1 cellular context compared by ENCODE assay signal in the genomic region with DNA sequence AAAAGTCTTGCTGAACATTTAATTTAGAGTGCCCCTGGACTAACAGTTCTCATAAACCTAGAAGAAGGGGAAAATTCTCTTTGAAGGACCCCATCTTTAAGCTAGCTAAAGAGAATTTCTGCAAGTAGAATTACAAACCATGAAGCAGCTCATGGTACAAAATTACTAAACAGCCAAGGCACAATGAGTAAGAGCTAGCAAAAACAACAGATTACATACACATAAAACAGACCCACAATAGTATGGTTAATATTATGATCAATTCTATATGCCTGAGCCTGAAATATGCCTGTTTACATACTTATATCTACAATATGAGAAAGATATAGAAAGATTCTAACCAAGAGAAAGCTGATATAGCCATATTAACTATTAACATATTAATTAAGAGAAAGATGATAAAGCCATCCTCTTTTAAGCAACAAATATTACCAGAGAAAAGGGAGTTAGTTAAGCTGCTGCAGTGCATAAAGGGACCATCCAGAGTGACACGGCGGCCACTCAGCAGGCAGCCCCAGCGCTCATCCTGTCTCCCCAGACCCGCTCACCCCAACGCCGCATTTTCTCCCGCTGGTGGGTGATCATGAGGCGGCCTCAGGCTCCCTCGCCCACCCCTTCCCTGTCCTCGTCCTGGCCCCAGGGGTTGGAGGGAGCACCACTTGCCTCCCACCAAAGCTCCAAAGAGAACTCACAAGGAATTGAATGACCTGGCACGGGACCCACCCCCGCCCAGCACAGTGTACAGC.
TF ChIP-seq lines count a peak whose summit lies in the region.

No MANE protein-coding gene starts in this region.

TF ChIP-seq in GM23338, 12 proteins besides CTCF, POLR2A, EP300 and RAD21:
- TF ChIP-seq ZNF331 (CRISPR knock-in tag; IDR thresholded peaks at IDR 0.05; ENCODE audit: low read depth) = no peak
- TF ChIP-seq EZH2phosphoT487 (IDR thresholded peaks at IDR 0.05; ENCODE audit: unreplicated experiment) = no peak
- no peak for TF ChIP-seq JUNB (IDR thresholded peaks at IDR 0.05; ENCODE audit: unreplicated experiment)
- TF ChIP-seq ZNF114 (CRISPR knock-in tag; IDR thresholded peaks at IDR 0.05) = no peak
- no peak for TF ChIP-seq EZH2 (IDR thresholded peaks at IDR 0.05; ENCODE audit: low read depth, unreplicated experiment)
- TF ChIP-seq NANOG (IDR thresholded peaks at IDR 0.05; ENCODE audit: borderline replicate concordance) = no peak
- TF ChIP-seq, protein P1, sequence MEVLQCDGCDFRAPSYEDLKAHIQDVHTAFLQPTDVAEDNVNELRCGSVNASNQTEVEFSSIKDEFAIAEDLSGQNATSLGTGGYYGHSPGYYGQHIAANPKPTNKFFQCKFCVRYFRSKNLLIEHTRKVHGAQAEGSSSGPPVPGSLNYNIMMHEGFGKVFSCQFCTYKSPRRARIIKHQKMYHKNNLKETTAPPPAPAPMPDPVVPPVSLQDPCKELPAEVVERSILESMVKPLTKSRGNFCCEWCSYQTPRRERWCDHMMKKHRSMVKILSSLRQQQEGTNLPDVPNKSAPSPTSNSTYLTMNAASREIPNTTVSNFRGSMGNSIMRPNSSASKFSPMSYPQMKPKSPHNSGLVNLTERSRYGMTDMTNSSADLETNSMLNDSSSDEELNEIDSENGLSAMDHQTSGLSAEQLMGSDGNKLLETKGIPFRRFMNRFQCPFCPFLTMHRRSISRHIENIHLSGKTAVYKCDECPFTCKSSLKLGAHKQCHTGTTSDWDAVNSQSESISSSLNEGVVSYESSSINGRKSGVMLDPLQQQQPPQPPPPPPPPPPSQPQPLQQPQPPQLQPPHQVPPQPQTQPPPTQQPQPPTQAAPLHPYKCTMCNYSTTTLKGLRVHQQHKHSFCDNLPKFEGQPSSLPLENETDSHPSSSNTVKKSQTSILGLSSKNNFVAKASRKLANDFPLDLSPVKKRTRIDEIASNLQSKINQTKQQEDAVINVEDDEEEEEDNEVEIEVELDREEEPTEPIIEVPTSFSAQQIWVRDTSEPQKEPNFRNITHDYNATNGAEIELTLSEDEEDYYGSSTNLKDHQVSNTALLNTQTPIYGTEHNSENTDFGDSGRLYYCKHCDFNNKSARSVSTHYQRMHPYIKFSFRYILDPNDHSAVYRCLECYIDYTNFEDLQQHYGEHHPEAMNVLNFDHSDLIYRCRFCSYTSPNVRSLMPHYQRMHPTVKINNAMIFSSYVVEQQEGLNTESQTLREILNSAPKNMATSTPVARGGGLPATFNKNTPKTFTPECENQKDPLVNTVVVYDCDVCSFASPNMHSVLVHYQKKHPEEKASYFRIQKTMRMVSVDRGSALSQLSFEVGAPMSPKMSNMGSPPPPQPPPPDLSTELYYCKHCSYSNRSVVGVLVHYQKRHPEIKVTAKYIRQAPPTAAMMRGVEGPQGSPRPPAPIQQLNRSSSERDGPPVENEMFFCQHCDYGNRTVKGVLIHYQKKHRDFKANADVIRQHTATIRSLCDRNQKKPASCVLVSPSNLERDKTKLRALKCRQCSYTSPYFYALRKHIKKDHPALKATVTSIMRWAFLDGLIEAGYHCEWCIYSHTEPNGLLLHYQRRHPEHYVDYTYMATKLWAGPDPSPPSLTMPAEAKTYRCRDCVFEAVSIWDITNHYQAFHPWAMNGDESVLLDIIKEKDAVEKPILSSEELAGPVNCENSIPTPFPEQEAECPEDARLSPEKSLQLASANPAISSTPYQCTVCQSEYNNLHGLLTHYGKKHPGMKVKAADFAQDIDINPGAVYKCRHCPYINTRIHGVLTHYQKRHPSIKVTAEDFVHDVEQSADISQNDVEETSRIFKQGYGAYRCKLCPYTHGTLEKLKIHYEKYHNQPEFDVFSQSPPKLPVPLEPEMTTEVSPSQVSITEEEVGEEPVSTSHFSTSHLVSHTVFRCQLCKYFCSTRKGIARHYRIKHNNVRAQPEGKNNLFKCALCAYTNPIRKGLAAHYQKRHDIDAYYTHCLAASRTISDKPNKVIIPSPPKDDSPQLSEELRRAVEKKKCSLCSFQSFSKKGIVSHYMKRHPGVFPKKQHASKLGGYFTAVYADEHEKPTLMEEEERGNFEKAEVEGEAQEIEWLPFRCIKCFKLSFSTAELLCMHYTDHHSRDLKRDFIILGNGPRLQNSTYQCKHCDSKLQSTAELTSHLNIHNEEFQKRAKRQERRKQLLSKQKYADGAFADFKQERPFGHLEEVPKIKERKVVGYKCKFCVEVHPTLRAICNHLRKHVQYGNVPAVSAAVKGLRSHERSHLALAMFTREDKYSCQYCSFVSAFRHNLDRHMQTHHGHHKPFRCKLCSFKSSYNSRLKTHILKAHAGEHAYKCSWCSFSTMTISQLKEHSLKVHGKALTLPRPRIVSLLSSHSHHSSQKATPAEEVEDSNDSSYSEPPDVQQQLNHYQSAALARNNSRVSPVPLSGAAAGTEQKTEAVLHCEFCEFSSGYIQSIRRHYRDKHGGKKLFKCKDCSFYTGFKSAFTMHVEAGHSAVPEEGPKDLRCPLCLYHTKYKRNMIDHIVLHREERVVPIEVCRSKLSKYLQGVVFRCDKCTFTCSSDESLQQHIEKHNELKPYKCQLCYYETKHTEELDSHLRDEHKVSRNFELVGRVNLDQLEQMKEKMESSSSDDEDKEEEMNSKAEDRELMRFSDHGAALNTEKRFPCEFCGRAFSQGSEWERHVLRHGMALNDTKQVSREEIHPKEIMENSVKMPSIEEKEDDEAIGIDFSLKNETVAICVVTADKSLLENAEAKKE (CRISPR knock-in tag; IDR thresholded peaks at IDR 0.05) = no peak
- TF ChIP-seq ETS1 (IDR thresholded peaks at IDR 0.05) = no peak
- no peak for TF ChIP-seq CREB1 (CRISPR knock-in tag; IDR thresholded peaks at IDR 0.05; ENCODE audit: low read depth)
- TF ChIP-seq STAT1 (IDR thresholded peaks at IDR 0.05; ENCODE audit: unreplicated experiment) = no peak
- no peak for TF ChIP-seq POLR2AphosphoS5 (IDR thresholded peaks at IDR 0.05; ENCODE audit: low read depth)
- TF ChIP-seq REST (IDR thresholded peaks at IDR 0.05; ENCODE audit: unreplicated experiment) = no peak
